Comparison of ENCODE assay signal across 1 cellular context in genomic region chr6:144095134-144096002, GRCh38.
TF ChIP-seq lines count a peak whose summit lies in the region.

Gene SF3B5 (minus strand): TSS chr6:144095573. CDS start chr6:144095497, 76 bp downstream.

TF ChIP-seq in HepG2, 621 proteins besides CTCF, POLR2A, EP300 and RAD21 (continued from another document and continues in another):
- TF ChIP-seq GRHL1 (CRISPR knock-in tag; conservative IDR thresholded peaks at IDR 0.05) (no peak), ZNF850 (CRISPR knock-in tag; conservative IDR thresholded peaks at IDR 0.05) (no peak), IRF2 (CRISPR knock-in tag; IDR thresholded peaks at IDR 0.05) (peak; percentile 99), LBX2 (CRISPR knock-in tag; IDR thresholded peaks at IDR 0.05; ENCODE audit: borderline replicate concordance) (no peak), REL (CRISPR knock-in tag; conservative IDR thresholded peaks at IDR 0.05) (0 out of 2 replicates have a peak, but pooled peaks have one; percentile 40), SNAPC2 (CRISPR knock-in tag; IDR thresholded peaks at IDR 0.05) (no peak), HOXD1 (CRISPR knock-in tag; IDR thresholded peaks at IDR 0.05) (peak; percentile 53; the same call in 1 of the 2 replicates), NFIC (IDR thresholded peaks at IDR 0.05; ENCODE audit: low read length) (no peak), FOXM1 (CRISPR knock-in tag; IDR thresholded peaks at IDR 0.05) (no peak), DDIT3 (CRISPR knock-in tag; IDR thresholded peaks at IDR 0.05) (0 out of 2 replicates have a peak, but pooled peaks have one; percentile 51), ZC3H13 (CRISPR knock-in tag; IDR thresholded peaks at IDR 0.05) (no peak), ZNF772 (CRISPR knock-in tag; IDR thresholded peaks at IDR 0.05) (peak; percentile 71), ZNF564 (CRISPR knock-in tag; IDR thresholded peaks at IDR 0.05) (peak; percentile 62), ZNF414 (CRISPR knock-in tag; IDR thresholded peaks at IDR 0.05) (peak; percentile 90; the same call in 1 of the 2 replicates), ZFP90 (CRISPR knock-in tag; IDR thresholded peaks at IDR 0.05; ENCODE audit: borderline replicate concordance) (no peak), ZNF343 (CRISPR knock-in tag; IDR thresholded peaks at IDR 0.05) (peak; percentile 99), RNF2 (conservative IDR thresholded peaks at IDR 0.05; ENCODE audit: low read depth) (peak; percentile 57; the same call in 1 of the 2 replicates), ERF (CRISPR knock-in tag; IDR thresholded peaks at IDR 0.05) (peak; percentile 97), ZNF597 (CRISPR knock-in tag; IDR thresholded peaks at IDR 0.05) (no peak), ATM (IDR thresholded peaks at IDR 0.05; ENCODE audit: borderline replicate concordance) (no peak), ZNF589 (CRISPR knock-in tag; conservative IDR thresholded peaks at IDR 0.05) (peak; percentile 61; the same call in 1 of the 2 replicates), ZNF788 (CRISPR knock-in tag; IDR thresholded peaks at IDR 0.05; ENCODE audit: borderline replicate concordance) (peak; percentile 94; the same call in 1 of the 2 replicates), ZFP91 (CRISPR knock-in tag; IDR thresholded peaks at IDR 0.05; ENCODE audit: borderline replicate concordance) (peak; percentile 97), HNF4G (IDR thresholded peaks at IDR 0.05; ENCODE audit: borderline replicate concordance, low read depth, low read length) (no peak), HNF4G (CRISPR knock-in tag; IDR thresholded peaks at IDR 0.05; ENCODE audit: borderline replicate concordance, low read depth) (no peak), ZNF260 (CRISPR knock-in tag; IDR thresholded peaks at IDR 0.05; ENCODE audit: borderline replicate concordance, low read depth) (no peak), DRAP1 (CRISPR knock-in tag; IDR thresholded peaks at IDR 0.05) (peak; percentile 88), ZNF782 (CRISPR knock-in tag; IDR thresholded peaks at IDR 0.05; ENCODE audit: borderline replicate concordance) (peak; percentile 80), DMAP1 (CRISPR knock-in tag; IDR thresholded peaks at IDR 0.05) (peak; percentile 95), HOMEZ (CRISPR knock-in tag; IDR thresholded peaks at IDR 0.05; ENCODE audit: low read depth) (peak; percentile 86; the same call in 1 of the 2 replicates), GMEB2 (CRISPR knock-in tag; IDR thresholded peaks at IDR 0.05; ENCODE audit: low read depth) (peak; percentile 80), ZFP82 (CRISPR knock-in tag; IDR thresholded peaks at IDR 0.05; ENCODE audit: borderline replicate concordance) (peak; percentile 95), MBD4 (IDR thresholded peaks at IDR 0.05; ENCODE audit: borderline replicate concordance, low read length) (no peak), THAP7 (CRISPR knock-in tag; IDR thresholded peaks at IDR 0.05) (peak; percentile 95), HMGXB3 (CRISPR knock-in tag; IDR thresholded peaks at IDR 0.05; ENCODE audit: borderline replicate concordance) (peak; percentile 99), ZNF781 (CRISPR knock-in tag; IDR thresholded peaks at IDR 0.05; ENCODE audit: borderline replicate concordance, not compliant biosample characterization) (no peak), ZNF263 (CRISPR knock-in tag; IDR thresholded peaks at IDR 0.05) (peak; percentile 31; the same call in 1 of the 2 replicates), ZNF777 (CRISPR knock-in tag; IDR thresholded peaks at IDR 0.05) (peak; percentile 87), HDAC6 (IDR thresholded peaks at IDR 0.05; ENCODE audit: low read depth, low read length) (no peak), CENPX (CRISPR knock-in tag; IDR thresholded peaks at IDR 0.05) (no peak), RARG (CRISPR knock-in tag; IDR thresholded peaks at IDR 0.05; ENCODE audit: low read depth) (0 out of 2 replicates have a peak, but pooled peaks have one; percentile 31), SRF (IDR thresholded peaks at IDR 0.05; ENCODE audit: low read depth, low read length) (peak; percentile 74), DR1 (CRISPR knock-in tag; IDR thresholded peaks at IDR 0.05) (peak; percentile 38; the same call in 1 of the 2 replicates), SIN3B (IDR thresholded peaks at IDR 0.05; ENCODE audit: low read length) (peak; percentile 91), ZNF543 (CRISPR knock-in tag; IDR thresholded peaks at IDR 0.05) (peak; percentile 90), ZNF879 (CRISPR knock-in tag; IDR thresholded peaks at IDR 0.05) (no peak), SIX1 (CRISPR knock-in tag; IDR thresholded peaks at IDR 0.05; ENCODE audit: borderline replicate concordance) (peak; percentile 58; the same call in 1 of the 2 replicates), ZXDC (CRISPR knock-in tag; IDR thresholded peaks at IDR 0.05) (no peak), TEAD2 (CRISPR knock-in tag; IDR thresholded peaks at IDR 0.05) (no peak)
